ENCODE assay signal across 8 cellular contexts in the genomic region with DNA sequence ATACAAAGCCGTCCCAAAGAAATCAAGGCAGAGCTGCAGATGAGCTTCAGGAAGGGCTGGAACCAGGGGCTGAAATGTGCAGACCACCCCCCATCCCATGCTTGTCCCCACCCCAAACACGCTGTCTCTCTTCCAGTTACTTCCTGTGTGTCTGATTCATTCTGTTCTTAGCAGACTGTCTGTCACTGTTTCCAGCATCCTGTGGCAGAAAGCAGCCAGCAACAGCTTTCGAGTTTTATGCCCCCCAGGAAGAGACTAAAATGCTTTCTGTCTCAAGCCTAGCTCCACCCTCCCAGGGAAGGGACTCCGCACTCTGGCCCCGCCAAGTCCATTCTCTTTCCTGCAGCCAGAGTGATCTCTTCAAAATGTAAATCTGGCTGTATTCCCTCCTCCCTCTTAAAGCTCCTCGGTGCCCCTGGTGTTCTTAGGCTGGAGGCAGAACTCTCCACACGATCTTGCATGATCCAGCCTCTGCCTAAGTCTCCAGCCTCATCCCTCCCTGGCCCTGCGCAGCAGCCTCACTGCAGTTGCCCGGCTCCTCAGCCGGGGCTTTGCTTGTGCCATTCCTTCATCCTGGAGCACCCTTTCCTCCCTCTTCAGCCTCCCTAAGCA. TPM values are rescaled to one million over a fixed set of nuclear protein-coding genes. Genes with fewer than 3 reads are reported as not detected.
A peak's percentile ranks its signal among the peaks of the same experiment; 100 is the strongest.
DNase-seq lines count a peak whose midpoint lies in the region; ATAC-seq and TF ChIP-seq lines count a peak whose summit lies in the region.

No MANE protein-coding gene starts in this region.

- peaks cover 37% of the 10 kb centered on the region for H3K4me1 ChIP-seq in PC-3 (ENCODE audit: insufficient read depth, low read length)

- H3K36me3 ChIP-seq in PC-3 (ENCODE audit: low read depth, low read length): 0 out of 2 replicates have a peak, but pooled peaks cover 10% of the 10 kb centered on the region

- H3F3A ChIP-seq in PC-3 (ENCODE audit: low read length, unreplicated experiment): no peaks in the 10 kb centered on the region

- CTCF ChIA-PET in PC-3 (lab: Charles Lee): no interaction called here

- H3K27ac ChIP-seq in PC-3 (ENCODE audit: low read length): peak overlapping the region; percentile 89
- peak overlapping the region; percentile 55 to 80 for H3K27ac ChIP-seq in coronary artery

- BruUV-seq in PC-3 (replicated peaks; lab: Mats Ljungman, UMichigan): no TSS peak

- intact Hi-C loops in PC-3 (cut with micrococcal nuclease): loop anchor here (1.0 kb wide), 3 partner anchors 10 to 59 kb away; no protein-coding TSS in a partner anchor

- DNase-seq in Daoy (ENCODE audit: low read depth) (peak; percentile 75), PC-3 (peak; percentile 36), coronary artery (ENCODE audit: low spot score) (no peak), omental fat pad (ENCODE audit: low spot score) (no peak), middle frontal gyrus (ENCODE audit: extremely low spot score, low spot score) (no peak)

- no peak for TF ChIP-seq CTCF in PC-3 (conservative IDR thresholded peaks at IDR 0.05; ENCODE audit: low read depth, low read length)
- no peak for TF ChIP-seq CTCF in coronary artery (IDR thresholded peaks at IDR 0.05)
- TF ChIP-seq CTCF in omental fat pad (IDR thresholded peaks at IDR 0.05): no peak

- H4K20me1 ChIP-seq in PC-3 (ENCODE audit: low read length): no peaks in the 10 kb centered on the region

- ATAC-seq in PC-3 (peak; percentile 43), omental fat pad (ENCODE audit: low FRiP score) (peak; percentile 3), GM21528 (IDR thresholded peaks at IDR 0.05; ENCODE audit: low FRiP score, unreplicated experiment) (no peak), GM19324 (IDR thresholded peaks at IDR 0.05; ENCODE audit: low FRiP score, unreplicated experiment) (no peak), GM21825 (IDR thresholded peaks at IDR 0.05; ENCODE audit: unreplicated experiment) (no peak)

- no peaks in the 10 kb centered on the region for H3K27me3 ChIP-seq in PC-3 (ENCODE audit: low read length)

- H3K9me2 ChIP-seq in PC-3 (replicated peaks; ENCODE audit: low read length): no peaks in the 10 kb centered on the region

- no peaks in the 10 kb centered on the region for H3K79me2 ChIP-seq in PC-3 (ENCODE audit: low read length)

- peak overlapping the region; percentile 64 for H3K9ac ChIP-seq in PC-3 (ENCODE audit: low read length)

- POLR2A ChIA-PET in PC-3 (lab: Charles Lee; ENCODE audit: unreplicated experiment): interaction anchor here (0.6 kb wide), 1 partner anchor 139 kb away, joined by 3 read pairs; no protein-coding TSS in a partner anchor

- H3K4me2 ChIP-seq in PC-3 (ENCODE audit: low read length): peak overlapping the region; percentile 76

- H3K4me3 ChIP-seq in PC-3 (ENCODE audit: low read length) (peak overlapping the region; percentile 36; the same call in 1 of the 2 replicates), coronary artery (peak overlapping the region; percentile 64)

- H2AFZ ChIP-seq in PC-3 (ENCODE audit: low read length): peak overlapping the region; percentile 43; the same call in 1 of the 2 replicates

- no peaks in the 10 kb centered on the region for H3K9me3 ChIP-seq in PC-3 (ENCODE audit: low read length)

RNA-seq across cellular contexts. Expression of a gene that starts 41.5 kb away (rescaled TPM):
- total RNA-seq in Daoy (2014; rRNA removed; shearing (Covaris generic)): 8.2 and 9.0 TPM in 2 replicates
- total RNA-seq in PC-3 (2014; rRNA removed) (5.9 and 7.5 TPM in 2 replicates), omental fat pad (10 to 100 TPM in 1 of 4 donors, 1 to 10 TPM in 3; 3.6 to 27.7 (median 6.1) TPM)

Comparison
In these comparisons a context has a peak if more than half of its experiments do, and no peak if none do; other contexts are left out.
1. DNase-seq: peak in Daoy (single experiment) and PC-3 (single experiment); none in coronary artery (single experiment), omental fat pad (single experiment) and middle frontal gyrus (single experiment).
2. ATAC-seq: peak in PC-3 (single experiment) and omental fat pad (single experiment); none in GM21528 (single experiment), GM19324 (single experiment) and GM21825 (single experiment).